ENCODE assay signal across 8 cellular contexts in genomic region chr11:61129608-61130523, GRCh38. TPM values are rescaled to one million over a fixed set of nuclear protein-coding genes. Genes with fewer than 3 reads are reported as not detected.
DNase-seq lines count a peak whose midpoint lies in the region; ATAC-seq and TF ChIP-seq lines count a peak whose summit lies in the region.

No MANE protein-coding gene starts in this region.

- peaks cover 18% of the 10 kb centered on the region for H3K4me1 Mint-ChIP-seq in T-helper 2 cell treated with Interferon-gamma antibody and Interleukin-4, amounts not matched to agents 5 μg/mL and 100 μg/mL, for 36 hours (ENCODE audit: low read depth)

- peaks cover 29% of the 10 kb centered on the region for H3K36me3 Mint-ChIP-seq in T-helper 2 cell treated with Interferon-gamma antibody and Interleukin-4, amounts not matched to agents 5 μg/mL and 100 μg/mL, for 36 hours (ENCODE audit: low read depth)

- no peaks in the 10 kb centered on the region for H3K27me3 Mint-ChIP-seq in T-helper 2 cell treated with Interferon-gamma antibody and Interleukin-4, amounts not matched to agents 5 μg/mL and 100 μg/mL, for 36 hours (ENCODE audit: low read depth)

- H3K4me3 Mint-ChIP-seq in T-helper 2 cell treated with Interferon-gamma antibody and Interleukin-4, amounts not matched to agents 5 μg/mL and 100 μg/mL, for 36 hours, result peak overlapping the region; percentile 32

- DNase-seq in T-helper 2 cell treated with Interferon-gamma antibody and Interleukin-4, amounts not matched to agents 5 μg/mL and 100 μg/mL, for 36 hours (ENCODE audit: low spot score), result peak; percentile 84
- DNase-seq in cardiac fibroblast (ENCODE audit: low read depth in 2 of 2), result peak; percentile 88 to 89
- DNase-seq in left colon, result peak; percentile 84 to 92
- DNase-seq in stimulated activated CD4-positive, alpha-beta T cell treated with anti-CD3 and anti-CD28 coated beads, Interleukin-2, amount 100 ng/mL, for 4 hours (ENCODE audit: low read depth), result peak; percentile 85
- no peak for DNase-seq in SW 1271 (lab: John Stamatoyannopoulos, UW)
- DNase-seq in NCI-H1694 (lab: John Stamatoyannopoulos, UW), result no peak

- H3K27ac Mint-ChIP-seq in T-helper 2 cell treated with Interferon-gamma antibody and Interleukin-4, amounts not matched to agents 5 μg/mL and 100 μg/mL, for 36 hours, result peak overlapping the region; percentile 79

- intact Hi-C loops in left colon (cut with DNase I, micrococcal nuclease), result loop anchor here in 1 of 2 donors (5.0 to 10.0 kb wide), 2 partner anchors 57 to 165 kb away; no protein-coding TSS in a partner anchor

- peak; percentile 69 for ATAC-seq in GM18520 (IDR thresholded peaks at IDR 0.05; ENCODE audit: unreplicated experiment)
- peak; percentile 75 for ATAC-seq in HG03095 (IDR thresholded peaks at IDR 0.05; ENCODE audit: unreplicated experiment)
- ATAC-seq in left colon, result peak; percentile 91

- peak; percentile 100 for TF ChIP-seq CTCF in cardiac fibroblast (IDR thresholded peaks at IDR 0.05; ENCODE audit: low read depth, low read length)

- no peak overlapping the region for H3K4me3 ChIP-seq in cardiac fibroblast (replicated peaks in 1 of 2; ENCODE audit: low read depth in 2 of 2, low read length in 2 of 2)

- no peaks in the 10 kb centered on the region for H3K9me3 Mint-ChIP-seq in T-helper 2 cell treated with Interferon-gamma antibody and Interleukin-4, amounts not matched to agents 5 μg/mL and 100 μg/mL, for 36 hours

RNA-seq across cellular contexts. Expression of gene CD5, which starts 27.6 kb away (rescaled TPM):
- total RNA-seq in left colon, result 1 to 10 TPM in 1 of 2 donors, under 1 TPM in 1; 0.21 to 1.0 TPM

RNA-seq across cellular contexts. Expression of gene VPS37C, which starts 31.4 kb away (rescaled TPM):
- total RNA-seq in left colon, result 10 to 100 TPM; 25.4 to 27.3 TPM

Comparison
In these comparisons a context has a peak if more than half of its experiments do, and no peak if none do; other contexts are left out.
1. DNase-seq: peak in T-helper 2 cell treated with Interferon-gamma antibody and Interleukin-4, amounts not matched to agents 5 μg/mL and 100 μg/mL, for 36 hours (single experiment), cardiac fibroblast (2 of 2), left colon (2 of 2) and stimulated activated CD4-positive, alpha-beta T cell treated with anti-CD3 and anti-CD28 coated beads, Interleukin-2, amount 100 ng/mL, for 4 hours (single experiment); none in SW 1271 (0 of 2) and NCI-H1694 (single experiment).
2. Peak in every context shown above with its lines, with median percentiles within 50 percentile points of each other: ATAC-seq.